In genomic region chr3:129567932-129568331, GRCh38 we compare ENCODE assay signal across 24 cellular contexts. TPM values are rescaled to one million over a fixed set of nuclear protein-coding genes. Genes with fewer than 3 reads are reported as not detected.
A peak's percentile ranks its signal among the peaks of the same experiment; 100 is the strongest.
DNase-seq lines count a peak whose midpoint lies in the region; ATAC-seq and TF ChIP-seq lines count a peak whose summit lies in the region.
"Had no signal": no experiment of that assay in that cellular context is flagged by ENCODE, and none has a peak within 500 bp of the region (broad histone marks: within the 10 kb centered on the region; RNA-seq: fewer than 3 reads in every experiment).

No MANE protein-coding gene starts in this region.

- CTCF ChIA-PET in CD8-positive, alpha-beta T cell (lab: Charles Lee) = interaction anchor here (1.5 kb wide), 1 partner anchor 59 kb away, joined by 5 read pairs; no protein-coding TSS in a partner anchor

- H3K36me3 ChIP-seq in CD8-positive, alpha-beta T cell (ENCODE audit: insufficient read depth, low read length) = no peaks in the 10 kb centered on the region

- H3K4me1 ChIP-seq in CD8-positive, alpha-beta T cell (ENCODE audit: insufficient read depth, low read length) = no peaks in the 10 kb centered on the region
- H3K4me1 ChIP-seq: Caco-2, SJSA1 had no signal

- peak overlapping the region; percentile 22 for H3K27ac Mint-ChIP-seq in CD8-positive, alpha-beta T cell
- H3K27ac Mint-ChIP-seq in T-helper 17 cell (peak overlapping the region; percentile 72), glutamatergic neuron (ENCODE audit: unreplicated experiment) (peak overlapping the region; percentile 28), type B pancreatic cell (peak overlapping the region; percentile 26)
- H3K27ac Mint-ChIP-seq in stimulated activated effector memory CD8-positive, alpha-beta T cell treated with anti-CD3 and anti-CD28 coated beads, Interleukin-12 subunit alpha, Interleukin-12 subunit beta, amount 100 ng/mL, for 72 hours = no peak overlapping the region
- H3K27ac Mint-ChIP-seq: GM23338, H9 had no signal

- intact Hi-C loops in CD8-positive, alpha-beta T cell (cut with DNase I, micrococcal nuclease) = no loop called here

- no peaks in the 10 kb centered on the region for H3K36me3 Mint-ChIP-seq in CD8-positive, alpha-beta T cell
- H3K36me3 Mint-ChIP-seq in T-helper 17 cell (ENCODE audit: low read depth) (peaks cover 2% of the 10 kb centered on the region), glutamatergic neuron (ENCODE audit: unreplicated experiment) (no peaks in the 10 kb centered on the region), type B pancreatic cell (no peaks in the 10 kb centered on the region)
- H3K36me3 Mint-ChIP-seq in stimulated activated effector memory CD8-positive, alpha-beta T cell treated with anti-CD3 and anti-CD28 coated beads, Interleukin-12 subunit alpha, Interleukin-12 subunit beta, amount 100 ng/mL, for 72 hours = peaks cover 52% of the 10 kb centered on the region

- H3K4me3 Mint-ChIP-seq in CD8-positive, alpha-beta T cell = no peak overlapping the region
- no peak overlapping the region for H3K4me3 Mint-ChIP-seq in T-helper 17 cell
- H3K4me3 Mint-ChIP-seq in glutamatergic neuron (ENCODE audit: unreplicated experiment) = no peak overlapping the region
- H3K4me3 Mint-ChIP-seq in type B pancreatic cell = no peak overlapping the region
- no peak overlapping the region for H3K4me3 Mint-ChIP-seq in stimulated activated effector memory CD8-positive, alpha-beta T cell treated with anti-CD3 and anti-CD28 coated beads, Interleukin-12 subunit alpha, Interleukin-12 subunit beta, amount 100 ng/mL, for 72 hours
- H3K4me3 Mint-ChIP-seq: GM23338, H9 had no signal

- no peak overlapping the region for H3K27ac ChIP-seq in CD8-positive, alpha-beta T cell (ENCODE audit: low read depth, low read length)
- H3K27ac ChIP-seq: SJSA1 had no signal

- DNase-seq in CD8-positive, alpha-beta T cell = no peak
- DNase-seq in T-helper 17 cell (no peak), glutamatergic neuron (no peak), type B pancreatic cell (ENCODE audit: extremely low spot score, unreplicated experiment) (no peak), NCI-H446 (lab: John Stamatoyannopoulos, UW) (no peak)
- no peak for DNase-seq in stimulated activated effector memory CD8-positive, alpha-beta T cell treated with anti-CD3 and anti-CD28 coated beads, Interleukin-12 subunit alpha, Interleukin-12 subunit beta, amount 100 ng/mL, for 72 hours (ENCODE audit: low spot score in 2 of 2)
- DNase-seq: Caco-2; H9; NCI-H1105 treated with DMSO at 0.1 percent for 48 hours; NCI-H146; NCI-H1930; NCI-H2107; NCI-H524 treated with DMSO at 0.1 percent for 48 hours; NCI-H774; NK-92 treated with Interleukin-12 subunit alpha and Interleukin-12 subunit beta, amount 100 ng/mL, for 24 hours; RPMI8226 had no signal

- TF ChIP-seq CTCF in CD8-positive, alpha-beta T cell (IDR thresholded peaks at IDR 0.05) = no peak
- TF ChIP-seq CTCF in glutamatergic neuron (IDR thresholded peaks at IDR 0.05; ENCODE audit: partially characterized antibody, unreplicated experiment) (no peak), type B pancreatic cell (conservative IDR thresholded peaks at IDR 0.05) (no peak)

- ATAC-seq in CD8-positive, alpha-beta T cell = no peak
- ATAC-seq in T-helper 17 cell = no peak
- no peak for ATAC-seq in stimulated activated effector memory CD8-positive, alpha-beta T cell treated with anti-CD3 and anti-CD28 coated beads, Interleukin-12 subunit alpha, Interleukin-12 subunit beta, amount 100 ng/mL, for 72 hours
- no peak for ATAC-seq in HG02623 (IDR thresholded peaks at IDR 0.05; ENCODE audit: unreplicated experiment)
- ATAC-seq: GM23338, K562 had no signal

- POLR2A ChIA-PET in CD8-positive, alpha-beta T cell (lab: Charles Lee) = interaction anchor here (0.9 kb wide), 1 partner anchor 10 kb away, joined by 3 read pairs; no protein-coding TSS in a partner anchor

- peaks cover 10% of the 10 kb centered on the region for H3K4me1 Mint-ChIP-seq in CD8-positive, alpha-beta T cell (ENCODE audit: low read depth)
- H3K4me1 Mint-ChIP-seq in T-helper 17 cell = peaks cover 6% of the 10 kb centered on the region
- peaks cover 17% of the 10 kb centered on the region for H3K4me1 Mint-ChIP-seq in glutamatergic neuron (ENCODE audit: low read depth, unreplicated experiment)
- H3K4me1 Mint-ChIP-seq in type B pancreatic cell (ENCODE audit: unreplicated experiment) = no peaks in the 10 kb centered on the region
- H3K4me1 Mint-ChIP-seq in stimulated activated effector memory CD8-positive, alpha-beta T cell treated with anti-CD3 and anti-CD28 coated beads, Interleukin-12 subunit alpha, Interleukin-12 subunit beta, amount 100 ng/mL, for 72 hours = peaks cover 50% of the 10 kb centered on the region

- no peaks in the 10 kb centered on the region for H3K9me3 Mint-ChIP-seq in CD8-positive, alpha-beta T cell
- H3K9me3 Mint-ChIP-seq in glutamatergic neuron (ENCODE audit: unreplicated experiment) = peaks cover 8% of the 10 kb centered on the region
- no peaks in the 10 kb centered on the region for H3K9me3 Mint-ChIP-seq in type B pancreatic cell
- no peaks in the 10 kb centered on the region for H3K9me3 Mint-ChIP-seq in stimulated activated effector memory CD8-positive, alpha-beta T cell treated with anti-CD3 and anti-CD28 coated beads, Interleukin-12 subunit alpha, Interleukin-12 subunit beta, amount 100 ng/mL, for 72 hours
- H3K9me3 Mint-ChIP-seq: GM23338, H9 had no signal

- no peaks in the 10 kb centered on the region for H3K27me3 ChIP-seq in CD8-positive, alpha-beta T cell (ENCODE audit: insufficient read depth, low read length)
- H3K27me3 ChIP-seq: SJSA1 had no signal

- no peak overlapping the region for H3K4me3 ChIP-seq in CD8-positive, alpha-beta T cell (ENCODE audit: low read depth, low read length)
- H3K4me3 ChIP-seq: GM23338, K562, SJSA1 had no signal

- H3K27me3 Mint-ChIP-seq in CD8-positive, alpha-beta T cell (ENCODE audit: low read depth) = no peaks in the 10 kb centered on the region
- H3K27me3 Mint-ChIP-seq in T-helper 17 cell (no peaks in the 10 kb centered on the region), glutamatergic neuron (ENCODE audit: unreplicated experiment) (peaks cover 13% of the 10 kb centered on the region), type B pancreatic cell (no peaks in the 10 kb centered on the region)

- no peaks in the 10 kb centered on the region for H3K9me3 ChIP-seq in CD8-positive, alpha-beta T cell (ENCODE audit: low read length)
- no peaks in the 10 kb centered on the region for H3K9me3 ChIP-seq in T-helper 17 cell (ENCODE audit: control insufficient read depth, low read length, poor library complexity, severe bottlenecking)
- H3K9me3 ChIP-seq: Caco-2, SJSA1 had no signal

RNA-seq across cellular contexts. Expression of gene H1-8, which starts 25.0 kb away (rescaled TPM):
- total RNA-seq in CD8-positive, alpha-beta T cell = not detected
- total RNA-seq in T-helper 17 cell (not detected), glutamatergic neuron (ENCODE audit: unreplicated experiment) (not detected), type B pancreatic cell (ENCODE audit: low replicate concordance) (not detected in 2 replicates)
- total RNA-seq: A172, Caco-2, GM23338, H9, K562, LHCN-M2, MCF 10A, Right ventricle myocardium superior, SJSA1 had no signal

RNA-seq across cellular contexts. Expression of gene PLXND1, which starts 38.5 kb away (rescaled TPM):
- 10 to 100 TPM; 84.7 to 96.8 TPM for total RNA-seq in CD8-positive, alpha-beta T cell
- total RNA-seq in T-helper 17 cell (100 to 1,000 TPM in 1 of 2 donors, 10 to 100 TPM in 1; 78.8 to 152 TPM), glutamatergic neuron (ENCODE audit: unreplicated experiment) (72.2 TPM), type B pancreatic cell (ENCODE audit: low replicate concordance) (56.9 and 71.0 TPM in 2 replicates)

RNA-seq across cellular contexts. Expression of gene RHO, which starts 39.5 kb away (rescaled TPM):
- not detected for total RNA-seq in CD8-positive, alpha-beta T cell
- total RNA-seq in T-helper 17 cell (not detected), glutamatergic neuron (ENCODE audit: unreplicated experiment) (not detected), type B pancreatic cell (ENCODE audit: low replicate concordance) (not detected in 2 replicates)
- total RNA-seq: A172, Caco-2, GM23338, H9, K562, LHCN-M2, MCF 10A, Right ventricle myocardium superior, SJSA1 had no signal
